ENCODE assay signal across 8 cellular contexts in genomic region chr3:177800147-177800546, GRCh38.
DNase-seq lines count a peak whose midpoint lies in the region; ATAC-seq and TF ChIP-seq lines count a peak whose summit lies in the region.
"Not testable (repeated sequence)": the region's sequence is repeated elsewhere in the genome, so short reads cannot be mapped to it uniquely, and the experiment has no call there.

No MANE protein-coding gene starts in this region.

- not testable (repeated sequence) for H3K27me3 ChIP-seq in Loucy (ENCODE audit: insufficient read depth, low read length, poor library complexity, severe bottlenecking); SK-N-SH (ENCODE audit: insufficient read depth); osteoblast (ENCODE audit: insufficient read depth, low read length)

- not testable (repeated sequence) for H3K4me3 Mint-ChIP-seq in MCF 10A (ENCODE audit: unreplicated experiment); stimulated activated naive CD8-positive, alpha-beta T cell treated with anti-CD3 and anti-CD28 coated beads, Interleukin-15, Interleukin-2, amounts not matched to agents 100 ng/mL and 50 ng/mL, for 24 hours

- not testable (repeated sequence) for H3F3A ChIP-seq in Loucy (ENCODE audit: low read depth)
- H3F3A ChIP-seq in SK-N-SH (replicated peaks; ENCODE audit: insufficient read depth), result peaks cover 16% of the 10 kb centered on the region

- H3K9me3 Mint-ChIP-seq in activated naive CD4-positive, alpha-beta T cell treated with anti-CD3 and anti-CD28 coated beads, Interleukin-2, amount 50 U/mL, for 72 hours, result peaks cover 0 to 14% of the 10 kb centered on the region in 2 donors
- H3K9me3 Mint-ChIP-seq in MCF 10A (ENCODE audit: unreplicated experiment); stimulated activated naive CD8-positive, alpha-beta T cell treated with anti-CD3 and anti-CD28 coated beads, Interleukin-15, Interleukin-2, amounts not matched to agents 100 ng/mL and 50 ng/mL, for 24 hours: not testable (repeated sequence)

- peak in 1 of 2 experiments; percentile 32; a peak in 1 of 4 replicates for TF ChIP-seq EP300 in SK-N-SH (IDR thresholded peaks at IDR 0.05; ENCODE audit: borderline replicate concordance in 1 of 2, low read depth in 1 of 2, low read length in 1 of 2)

- not testable (repeated sequence) for TF ChIP-seq RAD21 in SK-N-SH (IDR thresholded peaks at IDR 0.05; ENCODE audit: low read length)

- not testable (repeated sequence) for H3K4me3 ChIP-seq in Loucy (ENCODE audit: low read length, poor library complexity, severe bottlenecking); SK-N-SH (ENCODE audit: low read depth in 2 of 2, low read length in 1 of 2); osteoblast (ENCODE audit: insufficient read depth, low read length)

- BruUV-seq in MCF 10A (replicated peaks; lab: Mats Ljungman, UMichigan), result not testable (repeated sequence)

- H4K20me1 ChIP-seq in Loucy (ENCODE audit: insufficient read depth, low read length, poor library complexity, severe bottlenecking); SK-N-SH (ENCODE audit: insufficient read depth); osteoblast (ENCODE audit: insufficient read depth, low read length): not testable (repeated sequence)

- H3K4me2 ChIP-seq in Loucy (ENCODE audit: low read depth, low read length, poor library complexity, severe bottlenecking), result peak overlapping the region; percentile 22
- H3K4me2 ChIP-seq in SK-N-SH; osteoblast (ENCODE audit: insufficient read depth, low read length): not testable (repeated sequence)

- peak; percentile 35 to 54 for ATAC-seq in activated naive CD4-positive, alpha-beta T cell treated with anti-CD3 and anti-CD28 coated beads, Interleukin-2, amount 50 U/mL, for 72 hours

- peaks cover 26% of the 10 kb centered on the region for H3K4me1 Mint-ChIP-seq in MCF 10A (ENCODE audit: insufficient read depth, unreplicated experiment)
- H3K4me1 Mint-ChIP-seq in stimulated activated naive CD8-positive, alpha-beta T cell treated with anti-CD3 and anti-CD28 coated beads, Interleukin-15, Interleukin-2, amounts not matched to agents 100 ng/mL and 50 ng/mL, for 24 hours (ENCODE audit: low read depth), result peaks cover 38% of the 10 kb centered on the region

- not testable (repeated sequence) for H3K27me3 Mint-ChIP-seq in MCF 10A (ENCODE audit: insufficient read depth, unreplicated experiment); stimulated activated naive CD8-positive, alpha-beta T cell treated with anti-CD3 and anti-CD28 coated beads, Interleukin-15, Interleukin-2, amounts not matched to agents 100 ng/mL and 50 ng/mL, for 24 hours

- not testable (repeated sequence) for TF ChIP-seq CTCF in Loucy (conservative IDR thresholded peaks at IDR 0.05; ENCODE audit: low read length); SK-N-SH (IDR thresholded peaks at IDR 0.05); MCF 10A (IDR thresholded peaks at IDR 0.05; ENCODE audit: unreplicated experiment); osteoblast (IDR thresholded peaks at IDR 0.05; ENCODE audit: extremely low read depth, low read depth, low read length)

- H3K79me2 ChIP-seq in Loucy (ENCODE audit: insufficient read depth, low read length); SK-N-SH (ENCODE audit: insufficient read depth); osteoblast (ENCODE audit: insufficient read depth, low read length): not testable (repeated sequence)

- CTCF ChIA-PET in SK-N-SH (lab: Yijun Ruan, JAX), result not testable (repeated sequence)
- CTCF ChIA-PET in MCF 10A (lab: Yijun Ruan, JAX), result interaction anchor here (0.6 kb wide), 1 partner anchor 15 kb away, joined by 3 read pairs; no protein-coding TSS in a partner anchor

- H3K4me1 ChIP-seq in Loucy (ENCODE audit: insufficient read depth, low read length, poor library complexity, severe bottlenecking) (peaks cover 18% of the 10 kb centered on the region), osteoblast (ENCODE audit: insufficient read depth, low read length) (peaks cover 40% of the 10 kb centered on the region)
- not testable (repeated sequence) for H3K4me1 ChIP-seq in SK-N-SH (ENCODE audit: control insufficient read depth in 1 of 2, insufficient read depth in 2 of 2, low read depth in 1 of 2, low read length in 1 of 2)

- intact Hi-C loops in MCF 10A (cut with micrococcal nuclease), result not testable (repeated sequence)

- not testable (repeated sequence) for H2AFZ ChIP-seq in Loucy (ENCODE audit: low read length); SK-N-SH (ENCODE audit: low read depth); osteoblast (ENCODE audit: low read length)

- not testable (repeated sequence) for H3K9ac ChIP-seq in Loucy (ENCODE audit: low read depth, low read length, poor library complexity, severe bottlenecking); SK-N-SH

- H3K27ac Mint-ChIP-seq in activated naive CD4-positive, alpha-beta T cell treated with anti-CD3 and anti-CD28 coated beads, Interleukin-2, amount 50 U/mL, for 72 hours, result peak overlapping the region in 1 of 2 donors; percentile 32
- H3K27ac Mint-ChIP-seq in MCF 10A (ENCODE audit: low read depth, unreplicated experiment), result peak overlapping the region; percentile 66
- H3K27ac Mint-ChIP-seq in stimulated activated naive CD8-positive, alpha-beta T cell treated with anti-CD3 and anti-CD28 coated beads, Interleukin-15, Interleukin-2, amounts not matched to agents 100 ng/mL and 50 ng/mL, for 24 hours, result peak overlapping the region; percentile 34

- not testable (repeated sequence) for H3K9me3 ChIP-seq in Loucy (ENCODE audit: insufficient read depth, low read depth, low read length); SK-N-SH; osteoblast (ENCODE audit: low read depth, low read length)

- H3K36me3 Mint-ChIP-seq in activated naive CD4-positive, alpha-beta T cell treated with anti-CD3 and anti-CD28 coated beads, Interleukin-2, amount 50 U/mL, for 72 hours, result peaks cover 0 to 14% of the 10 kb centered on the region in 2 donors
- H3K36me3 Mint-ChIP-seq in MCF 10A (ENCODE audit: insufficient read depth, unreplicated experiment); stimulated activated naive CD8-positive, alpha-beta T cell treated with anti-CD3 and anti-CD28 coated beads, Interleukin-15, Interleukin-2, amounts not matched to agents 100 ng/mL and 50 ng/mL, for 24 hours (ENCODE audit: low read depth): not testable (repeated sequence)

- H3K27ac ChIP-seq in SK-N-SH (ENCODE audit: low read depth in 2 of 2, low read length in 1 of 2) (peak overlapping the region in 1 of 2 experiments; percentile 62; a peak in 2 of 4 replicates), osteoblast (ENCODE audit: low read depth, low read length) (peak overlapping the region; percentile 83)

- not testable (repeated sequence) for H3K9me2 ChIP-seq in Loucy (replicated peaks; ENCODE audit: low read depth, low read length); SK-N-SH

- not testable (repeated sequence) for H3K36me3 ChIP-seq in Loucy (ENCODE audit: insufficient read depth, low read length); SK-N-SH (replicated peaks in 1 of 2; ENCODE audit: control insufficient read depth in 1 of 2, insufficient read depth in 2 of 2, low read length in 1 of 2); osteoblast (ENCODE audit: insufficient read depth, low read length)

- DNase-seq in ELR (ENCODE audit: low read depth), result peak; percentile 82
- DNase-seq in SK-N-SH; activated naive CD4-positive, alpha-beta T cell treated with anti-CD3 and anti-CD28 coated beads, Interleukin-2, amount 50 U/mL, for 72 hours (ENCODE audit: low spot score in 2 of 2); MCF 10A (ENCODE audit: unreplicated experiment); osteoblast (ENCODE audit: insufficient read length, low spot score, missing footprints): not testable (repeated sequence)
- DNase-seq in fibroblast of peridontal ligament (ENCODE audit: extremely low read depth), result peak; percentile 59

- WGBS in SK-N-SH (ENCODE audit: low lambda C conversion rate), result 73% methylated on average over 3 of the region's 3 CpGs

- POLR2A ChIA-PET in SK-N-SH (lab: Yijun Ruan, JAX); MCF 10A (lab: Yijun Ruan, JAX): not testable (repeated sequence)

TF ChIP-seq in SK-N-SH, 30 proteins besides CTCF, POLR2A, EP300 and RAD21:
- TF ChIP-seq PBX3 (IDR thresholded peaks at IDR 0.05) (peak; percentile 48), FOSL2 (IDR thresholded peaks at IDR 0.05; ENCODE audit: borderline replicate concordance, low read depth) (peak; percentile 58; the same call in 1 of the 2 replicates), JUND (IDR thresholded peaks at IDR 0.05) (peak; percentile 30; the same call in 1 of the 2 replicates), TCF12 (IDR thresholded peaks at IDR 0.05) (peak; percentile 59; the same call in 1 of the 2 replicates)
